2 cellular contexts compared by ENCODE assay signal in the genomic region with DNA sequence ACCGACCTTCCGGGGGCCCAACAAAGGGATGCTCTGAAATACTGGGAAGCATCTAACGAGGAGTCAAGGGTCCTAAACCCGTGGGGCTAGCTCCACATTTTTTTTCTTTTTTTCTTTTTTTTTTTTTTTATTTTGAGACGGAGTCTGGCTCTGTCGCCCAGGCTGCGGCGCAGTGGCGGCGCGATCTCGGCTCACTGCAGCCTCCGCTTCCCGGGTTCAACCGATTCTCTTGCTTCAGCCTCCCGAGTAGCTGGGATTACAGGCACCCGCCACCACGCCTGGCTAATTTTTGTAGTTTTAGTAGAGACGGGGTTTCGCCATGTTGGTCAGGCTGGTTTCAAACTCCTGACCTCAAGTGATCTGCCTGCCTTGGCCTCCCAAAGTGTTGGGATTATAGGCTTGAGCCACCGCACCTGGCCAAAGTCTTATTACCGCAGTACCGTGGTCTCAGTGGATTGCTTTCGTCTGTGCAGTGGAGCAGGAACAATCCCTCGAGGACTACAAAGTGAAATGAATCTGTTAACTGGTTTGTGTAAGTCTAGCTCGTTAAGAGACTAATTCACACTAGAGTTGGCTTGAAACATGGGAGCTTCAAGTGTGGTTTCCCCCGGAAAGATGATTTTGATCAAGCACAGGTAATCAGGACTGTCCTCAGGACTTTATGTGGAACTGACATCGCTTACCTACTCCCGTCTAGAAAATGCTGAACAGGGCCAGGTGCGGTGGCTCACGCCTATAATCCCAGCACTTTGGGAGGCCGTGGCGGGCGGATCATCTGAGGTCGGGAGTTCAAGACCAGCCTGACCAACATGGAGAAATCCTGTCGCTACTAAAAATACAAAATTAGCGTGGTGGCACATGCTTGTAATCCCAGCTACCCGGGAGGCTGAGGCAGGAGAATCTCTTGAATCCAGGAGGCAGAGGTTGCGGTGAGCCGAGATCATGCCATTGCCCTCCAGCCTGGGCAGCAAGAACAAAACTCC.
TF ChIP-seq lines count a peak whose summit lies in the region.

No MANE protein-coding gene starts in this region.

TF ChIP-seq in H1, 55 proteins besides CTCF, POLR2A, EP300 and RAD21:
- TF ChIP-seq ASH2L (IDR thresholded peaks at IDR 0.05; ENCODE audit: low read length) = peak; percentile 12

TF ChIP-seq in neural cell, 6 proteins besides CTCF, POLR2A, EP300 and RAD21:
- TF ChIP-seq POLR2AphosphoS5 (IDR thresholded peaks at IDR 0.05) = peak; percentile 17
